ENCODE assay signal across 8 cellular contexts in the genomic region with DNA sequence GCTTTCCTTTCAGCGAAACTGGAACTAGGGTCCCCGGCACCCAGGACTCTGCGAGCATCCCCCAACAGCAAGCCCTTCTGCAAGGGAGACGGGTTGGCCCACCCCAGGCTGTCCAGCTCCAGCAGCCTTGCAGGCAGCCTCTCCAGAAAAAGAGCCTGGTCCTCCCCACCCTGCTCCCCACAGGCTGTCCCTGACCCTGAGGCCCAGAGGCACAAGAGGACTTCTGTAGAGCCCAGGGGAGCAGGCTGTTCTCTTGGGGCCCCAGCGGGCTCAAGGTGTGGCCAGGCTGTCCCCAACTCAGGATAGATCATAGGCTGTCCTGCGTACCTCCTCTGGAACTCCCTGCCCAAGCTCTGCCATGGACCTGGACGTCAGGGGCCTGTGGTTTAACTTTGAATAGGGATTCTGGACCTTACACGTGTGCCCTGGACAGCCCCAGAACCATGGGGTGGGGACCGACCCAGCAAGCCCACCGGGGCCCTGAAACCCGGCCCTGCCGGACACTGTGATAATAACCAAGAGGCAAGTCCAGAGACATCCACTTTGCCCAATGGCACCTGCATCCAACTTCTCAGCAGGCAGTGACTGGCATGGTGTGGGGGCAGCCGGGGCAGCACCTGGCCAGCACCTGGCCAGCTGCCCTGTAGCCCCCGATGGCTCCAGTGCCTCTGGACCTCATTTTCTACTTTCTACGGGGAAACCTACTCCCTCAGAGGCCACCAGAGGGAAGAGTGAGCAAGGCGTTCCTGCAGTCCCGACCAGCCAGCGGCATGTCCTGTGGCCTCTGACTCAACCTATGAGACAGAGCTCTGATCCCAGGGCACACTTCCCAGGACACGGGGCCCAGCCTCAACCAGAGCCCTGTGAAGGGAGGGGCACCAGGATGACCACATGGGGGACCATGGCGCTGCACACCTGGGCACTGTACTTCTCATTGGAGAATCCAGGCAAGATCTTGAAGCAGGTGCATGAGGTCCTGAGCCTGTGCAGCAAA. TPM values are rescaled to one million over a fixed set of nuclear protein-coding genes. Genes with fewer than 3 reads are reported as not detected.
DNase-seq lines count a peak whose midpoint lies in the region; ATAC-seq and TF ChIP-seq lines count a peak whose summit lies in the region.

No MANE protein-coding gene starts in this region.

- no peaks in the 10 kb centered on the region for H3K9me3 Mint-ChIP-seq in activated CD4-positive, alpha-beta T cell treated with anti-CD3 and anti-CD28 coated beads for 36 hours (ENCODE audit: low read depth)

- TF ChIP-seq CTCF in Panc1 (IDR thresholded peaks at IDR 0.05) (no peak), esophagus squamous epithelium (IDR thresholded peaks at IDR 0.05) (peak in 4 of 6 experiments; percentile 21 to 57 (median 30)), sigmoid colon (IDR thresholded peaks at IDR 0.05) (peak in 1 of 4 experiments; percentile 18)

- TF ChIP-seq POLR2A in esophagus squamous epithelium (IDR thresholded peaks at IDR 0.05) (no peak), sigmoid colon (IDR thresholded peaks at IDR 0.05) (no peak)

- 67% methylated on average over 2 of the region's 20 CpGs; no CpG with 5 or more reads in 1 of the 2 donors for WGBS in esophagus squamous epithelium, 2 donors
- 57 to 65% methylated on average over 20 of the region's 20 CpGs for WGBS in sigmoid colon, 2 donors

- DNase-seq in activated CD4-positive, alpha-beta T cell treated with anti-CD3 and anti-CD28 coated beads for 36 hours: peak; percentile 20
- no peak for DNase-seq in activated CD4-positive, alpha-beta T cell treated with anti-CD3 and anti-CD28 coated beads for 1 hour
- DNase-seq in Panc1 (ENCODE audit: low read depth, low spot score) (peak; percentile 28), esophagus squamous epithelium (lab: John Stamatoyannopoulos, UW) (no peak), sigmoid colon (peak; percentile 55), NCI-H2171 treated with DMSO at 0.1 percent for 48 hours (lab: John Stamatoyannopoulos, UW) (no peak)
- DNase-seq in activated CD4-positive, CD25-positive, alpha-beta regulatory T cell (lab: John Stamatoyannopoulos, UW): no peak

- H3K27ac ChIP-seq in Panc1 (ENCODE audit: low read length) (no peak overlapping the region), esophagus squamous epithelium (no peak overlapping the region), sigmoid colon (no peak overlapping the region)

- TF ChIP-seq EP300 in sigmoid colon (IDR thresholded peaks at IDR 0.05): no peak

- intact Hi-C loops in activated CD4-positive, alpha-beta T cell treated with anti-CD3 and anti-CD28 coated beads for 36 hours (cut with DNase I, micrococcal nuclease): no loop called here
- intact Hi-C loops in Panc1 (cut with micrococcal nuclease; ENCODE audit: unreplicated experiment) (no loop called here), esophagus squamous epithelium (cut with DNase I) (no loop called here), sigmoid colon (cut with DNase I) (no loop called here)

- no peaks in the 10 kb centered on the region for H3K27me3 Mint-ChIP-seq in activated CD4-positive, alpha-beta T cell treated with anti-CD3 and anti-CD28 coated beads for 36 hours

- no peak overlapping the region for H3K4me3 Mint-ChIP-seq in activated CD4-positive, alpha-beta T cell treated with anti-CD3 and anti-CD28 coated beads for 36 hours

- in situ Hi-C loops in Panc1 (cut with HindIII; ENCODE audit: low pct_unique_long_range_greater_than_20kb, low sequenced_read_pairs): no loop called here

- H3K27ac Mint-ChIP-seq in activated CD4-positive, alpha-beta T cell treated with anti-CD3 and anti-CD28 coated beads for 36 hours: no peak overlapping the region

- no peak for ATAC-seq in activated CD4-positive, alpha-beta T cell treated with anti-CD3 and anti-CD28 coated beads for 36 hours
- ATAC-seq in Panc1 (peak; percentile 93), GM21447 (IDR thresholded peaks at IDR 0.05; ENCODE audit: unreplicated experiment) (no peak)

- H3K36me3 ChIP-seq in Panc1 (ENCODE audit: control insufficient read depth, insufficient read depth, low read length): no peaks in the 10 kb centered on the region
- no peaks in the 10 kb centered on the region for H3K36me3 ChIP-seq in esophagus squamous epithelium
- no peaks in the 10 kb centered on the region for H3K36me3 ChIP-seq in sigmoid colon

- H3K27me3 ChIP-seq in Panc1 (ENCODE audit: control insufficient read depth, insufficient read depth, low read length) (no peaks in the 10 kb centered on the region), esophagus squamous epithelium (peaks cover 0 to 24% (median 0%) of the 10 kb centered on the region in 4 donors), sigmoid colon (no peaks in the 10 kb centered on the region)

- H3K9me3 ChIP-seq in Panc1 (ENCODE audit: control insufficient read depth, insufficient read depth, low read depth, low read length): no peaks in the 10 kb centered on the region
- H3K9me3 ChIP-seq in esophagus squamous epithelium: no peaks in the 10 kb centered on the region
- no peaks in the 10 kb centered on the region for H3K9me3 ChIP-seq in sigmoid colon

- H3K4me3 ChIP-seq in Panc1 (ENCODE audit: low read depth in 2 of 2, low read length in 2 of 2) (no peak overlapping the region), esophagus squamous epithelium (no peak overlapping the region), sigmoid colon (no peak overlapping the region)

- no peaks in the 10 kb centered on the region for H3K36me3 Mint-ChIP-seq in activated CD4-positive, alpha-beta T cell treated with anti-CD3 and anti-CD28 coated beads for 36 hours (ENCODE audit: low read depth)

- CTCF ChIA-PET in activated CD4-positive, alpha-beta T cell treated with anti-CD3 and anti-CD28 coated beads for 36 hours (lab: Charles Lee): no interaction called here
- CTCF ChIA-PET in Panc1 (lab: Charles Lee): no interaction called here

- POLR2A ChIA-PET in activated CD4-positive, alpha-beta T cell treated with anti-CD3 and anti-CD28 coated beads for 36 hours (lab: Charles Lee): no interaction called here
- POLR2A ChIA-PET in Panc1 (lab: Charles Lee): interaction anchor here (0.6 kb wide), 1 partner anchor 160 kb away, joined by 3 read pairs; the partner anchor contains the start of gene FAM32A

- BruUV-seq in Panc1 (replicated peaks; lab: Mats Ljungman, UMichigan): no TSS peak

- H3K4me1 ChIP-seq in Panc1 (ENCODE audit: control insufficient read depth, insufficient read depth, low read length): no peaks in the 10 kb centered on the region; the same call in 1 of the 2 replicates
- H3K4me1 ChIP-seq in esophagus squamous epithelium: no peaks in the 10 kb centered on the region
- H3K4me1 ChIP-seq in sigmoid colon: no peaks in the 10 kb centered on the region

- peaks cover 10% of the 10 kb centered on the region for H3K4me1 Mint-ChIP-seq in activated CD4-positive, alpha-beta T cell treated with anti-CD3 and anti-CD28 coated beads for 36 hours

RNA-seq across cellular contexts. Expression of gene TPM4, which starts 50.9 kb away (rescaled TPM):
- total RNA-seq in activated CD4-positive, alpha-beta T cell treated with anti-CD3 and anti-CD28 coated beads for 36 hours: 100 to 1,000 TPM; 362 to 416 TPM
- total RNA-seq in Panc1 (2021; ENCODE audit: unreplicated experiment) (165 TPM), esophagus squamous epithelium (100 to 1,000 TPM; 307 to 577 (median 369) TPM), sigmoid colon (100 to 1,000 TPM; 222 to 826 (median 353) TPM)
- 231 TPM for polyA plus RNA-seq in Panc1 (2012; ENCODE audit: insufficient read length)
- 100 to 1,000 TPM; 313 to 464 (median 374) TPM for polyA plus RNA-seq in sigmoid colon

Comparison
In these comparisons a context has a peak if more than half of its experiments do, and no peak if none do; other contexts are left out.
1. DNase-seq: peak in activated CD4-positive, alpha-beta T cell treated with anti-CD3 and anti-CD28 coated beads for 36 hours (single experiment), Panc1 (single experiment) and sigmoid colon (single experiment); none in activated CD4-positive, alpha-beta T cell treated with anti-CD3 and anti-CD28 coated beads for 1 hour (single experiment), esophagus squamous epithelium (single experiment), activated CD4-positive, CD25-positive, alpha-beta regulatory T cell (0 of 4) and NCI-H2171 treated with DMSO at 0.1 percent for 48 hours (single experiment).